ENCODE assay signal across 19 cellular contexts in genomic region chr7:83528925-83529423, GRCh38.
DNase-seq lines count a peak whose midpoint lies in the region; ATAC-seq, FAIRE-seq and TF ChIP-seq lines count a peak whose summit lies in the region.
"Had no signal": no experiment of that assay in that cellular context is flagged by ENCODE, and none has a peak within 500 bp of the region (broad histone marks: within the 10 kb centered on the region; RNA-seq: fewer than 3 reads in every experiment).

No MANE protein-coding gene starts in this region.

- FAIRE-seq in A549 (lab: Jason Lieb, UNC) (peak; percentile 39), GM12878 (lab: Jason Lieb, UNC) (peak; percentile 18)
- FAIRE-seq: GM12892, GM19239 had no signal

- H3K27me3 Mint-ChIP-seq in CD4-positive, alpha-beta memory T cell = no peaks in the 10 kb centered on the region
- H3K27me3 Mint-ChIP-seq: CD4-positive, CD25-positive, alpha-beta regulatory T cell had no signal

- H2BK120ac ChIP-seq in trophoblast cell (ENCODE audit: insufficient read depth, low read length, poor library complexity) = no peak overlapping the region

- TF ChIP-seq RAD21 in A549 (conservative IDR thresholded peaks at IDR 0.05 in 1 of 2, IDR thresholded peaks at IDR 0.05 in 1 of 2) = no peak
- TF ChIP-seq RAD21 in GM12878 (IDR thresholded peaks at IDR 0.05; ENCODE audit: insufficient read depth, low read depth, low read length) = no peak

- POLR2A ChIA-PET in A549 (lab: Yijun Ruan, JAX) = no interaction called here
- POLR2A ChIA-PET in HEK293T (lab: Yijun Ruan, JAX) = no interaction called here
- POLR2A ChIA-PET in GM12878 (lab: Charles Lee) = no interaction called here
- POLR2A ChIA-PET in CD4-positive, alpha-beta memory T cell (lab: Charles Lee; ENCODE audit: partially characterized antibody) = no interaction called here

- no peak overlapping the region for H3K14ac ChIP-seq in trophoblast cell (ENCODE audit: low read length)

- 56% methylated on average over 3 of the region's 3 CpGs for WGBS in A549 (ENCODE audit: missing lambda C conversion rate)
- WGBS in GM12878 (ENCODE audit: insufficient coverage, insufficient replicate concordance, low lambda C conversion rate, missing lambda C conversion rate) = 2% methylated on average over 3 of the region's 3 CpGs
- WGBS in trophoblast cell (ENCODE audit: extremely low coverage, insufficient coverage, insufficient read length) = no CpG with 5 or more reads among the region's 3 CpGs
- WGBS in right lobe of liver (ENCODE audit: insufficient coverage, low coverage, low lambda C conversion rate, missing lambda C conversion rate) = 23% methylated on average over 3 of the region's 3 CpGs

- H3K4me2 ChIP-seq in A549 = no peak overlapping the region
- H3K4me2 ChIP-seq in GM12878 (ENCODE audit: control insufficient read depth, insufficient read depth) = no peak overlapping the region
- no peak overlapping the region for H3K4me2 ChIP-seq in trophoblast cell (ENCODE audit: low read length)
- H3K4me2 ChIP-seq: BLaER1 treated with 17β-estradiol and CSF1 and Interleukin-3, amounts not matched to agents 10 nM and 100 nM had no signal

- no peak overlapping the region for H4K8ac ChIP-seq in trophoblast cell (ENCODE audit: low read depth, low read length)

- H3K27me3 ChIP-seq in GM12878 (replicated peaks in 1 of 2; ENCODE audit: control insufficient read depth in 2 of 2, insufficient read depth in 2 of 2, low read length in 1 of 2) = no peaks in the 10 kb centered on the region; a peak in 1 of 4 replicates
- no peaks in the 10 kb centered on the region for H3K27me3 ChIP-seq in trophoblast cell (ENCODE audit: insufficient read depth, low read length)
- no peaks in the 10 kb centered on the region for H3K27me3 ChIP-seq in right lobe of liver
- H3K27me3 ChIP-seq in CD4-positive, alpha-beta memory T cell (ENCODE audit: insufficient read depth, low read length) = no peaks in the 10 kb centered on the region
- H3K27me3 ChIP-seq: BLaER1 treated with 17β-estradiol and CSF1 and Interleukin-3, amounts not matched to agents 10 nM and 100 nM had no signal

- H3K9me3 Mint-ChIP-seq in CD4-positive, alpha-beta memory T cell = peaks cover 0 to 10% (median 3%) of the 10 kb centered on the region in 8 donors
- H3K9me3 Mint-ChIP-seq: H9 had no signal

- H3K18ac ChIP-seq in trophoblast cell (ENCODE audit: low read length) = no peak overlapping the region

- H3K4me3 Mint-ChIP-seq in CD4-positive, alpha-beta memory T cell = no peak overlapping the region
- H3K4me3 Mint-ChIP-seq: CD4-positive, CD25-positive, alpha-beta regulatory T cell; H9 had no signal

- ATAC-seq in A549 (no peak), GM12878 (no peak), right lobe of liver (no peak)

- H3K79me2 ChIP-seq in GM12878 (ENCODE audit: control insufficient read depth, insufficient read depth, low read length) (no peaks in the 10 kb centered on the region), trophoblast cell (ENCODE audit: control insufficient read depth, insufficient read depth, low read length, poor library complexity) (no peaks in the 10 kb centered on the region)

- H3K4me1 ChIP-seq in A549 (peaks cover 32% of the 10 kb centered on the region), GM12878 (ENCODE audit: control insufficient read depth, insufficient read depth, low read length) (no peaks in the 10 kb centered on the region), trophoblast cell (ENCODE audit: control insufficient read depth in 1 of 2, insufficient read depth in 2 of 2, low read length in 2 of 2) (no peaks in the 10 kb centered on the region), right lobe of liver (no peaks in the 10 kb centered on the region)
- H3K4me1 ChIP-seq in CD4-positive, alpha-beta memory T cell (ENCODE audit: insufficient read depth, low read length) = no peaks in the 10 kb centered on the region
- H3K4me1 ChIP-seq: BLaER1 treated with 17β-estradiol and CSF1 and Interleukin-3, amounts not matched to agents 10 nM and 100 nM had no signal

- in situ Hi-C loops in GM12878 (cut with MboI) = no loop called here

- H4K20me1 ChIP-seq in GM12878 (ENCODE audit: control insufficient read depth, insufficient read depth) = no peaks in the 10 kb centered on the region
- H4K20me1 ChIP-seq: BLaER1 treated with 17β-estradiol and CSF1 and Interleukin-3, amounts not matched to agents 10 nM and 100 nM had no signal

- H3K36me3 ChIP-seq in GM12878 (ENCODE audit: control insufficient read depth in 2 of 2, insufficient read depth in 2 of 2, low read length in 1 of 2) (no peaks in the 10 kb centered on the region), trophoblast cell (ENCODE audit: control insufficient read depth in 1 of 2, insufficient read depth in 2 of 2, low read length in 2 of 2) (no peaks in the 10 kb centered on the region), right lobe of liver (no peaks in the 10 kb centered on the region)
- H3K36me3 ChIP-seq in CD4-positive, alpha-beta memory T cell (ENCODE audit: insufficient read depth, low read length) = no peaks in the 10 kb centered on the region
- H3K36me3 ChIP-seq: BLaER1 treated with 17β-estradiol and CSF1 and Interleukin-3, amounts not matched to agents 10 nM and 100 nM had no signal

- no peaks in the 10 kb centered on the region for H3K36me3 Mint-ChIP-seq in CD4-positive, alpha-beta memory T cell
- H3K36me3 Mint-ChIP-seq: CD4-positive, CD25-positive, alpha-beta regulatory T cell had no signal

- H4K12ac ChIP-seq in trophoblast cell (ENCODE audit: low read depth, low read length) = no peak overlapping the region

- no peak overlapping the region for H4K91ac ChIP-seq in trophoblast cell (ENCODE audit: low read depth, low read length)

- no peak overlapping the region for H3K27ac Mint-ChIP-seq in CD4-positive, alpha-beta memory T cell
- H3K27ac Mint-ChIP-seq: CD4-positive, CD25-positive, alpha-beta regulatory T cell; H9 had no signal

- no peak overlapping the region for H2BK5ac ChIP-seq in trophoblast cell (ENCODE audit: low read depth, low read length, poor library complexity)

- intact Hi-C loops in GM12878 (cut with micrococcal nuclease; ENCODE audit: unreplicated experiment) (no loop called here), right lobe of liver (cut with DNase I) (no loop called here)
- intact Hi-C loops in CD4-positive, alpha-beta memory T cell (cut with micrococcal nuclease) = no loop called here

- no TSS peak for BruUV-seq in GM12878 (replicated peaks; lab: Mats Ljungman, UMichigan)

- no peaks in the 10 kb centered on the region for H3K79me1 ChIP-seq in trophoblast cell (ENCODE audit: low read length)

- no peaks in the 10 kb centered on the region for H3K4me1 Mint-ChIP-seq in CD4-positive, alpha-beta memory T cell
- H3K4me1 Mint-ChIP-seq: CD4-positive, CD25-positive, alpha-beta regulatory T cell had no signal

- H3K9me3 ChIP-seq in A549 = no peaks in the 10 kb centered on the region
- H3K9me3 ChIP-seq in GM12878 (replicated peaks; ENCODE audit: control insufficient read depth, insufficient read depth, low read length) = no peaks in the 10 kb centered on the region
- no peaks in the 10 kb centered on the region for H3K9me3 ChIP-seq in trophoblast cell (ENCODE audit: insufficient read depth, low read depth, low read length)
- no peaks in the 10 kb centered on the region for H3K9me3 ChIP-seq in right lobe of liver
- H3K9me3 ChIP-seq in CD4-positive, alpha-beta memory T cell (ENCODE audit: control insufficient read depth in 1 of 2, low read length in 2 of 2) = no peaks in the 10 kb centered on the region
- H3K9me3 ChIP-seq: BLaER1 treated with 17β-estradiol and CSF1 and Interleukin-3, amounts not matched to agents 10 nM and 100 nM had no signal

- H3K4me3 ChIP-seq in A549 (no peak overlapping the region), GM12878 (no peak overlapping the region), trophoblast cell (ENCODE audit: low read depth, low read length) (no peak overlapping the region), right lobe of liver (no peak overlapping the region)
- H3K4me3 ChIP-seq in CD4-positive, alpha-beta memory T cell (ENCODE audit: low read length in 2 of 2) = no peak overlapping the region
- H3K4me3 ChIP-seq: BLaER1 treated with 17β-estradiol and CSF1 and Interleukin-3, amounts not matched to agents 10 nM and 100 nM had no signal

- no peak overlapping the region for H2AK5ac ChIP-seq in trophoblast cell (ENCODE audit: low read length)

- RAD21 ChIA-PET in GM12878 (lab: Charles Lee; ENCODE audit: unreplicated experiment) = interaction anchor here (0.7 kb wide), 1 partner anchor 14 kb away, joined by 3 read pairs; no protein-coding TSS in a partner anchor

- SMC1A ChIA-PET in GM12878 (lab: Charles Lee; ENCODE audit: uncharacterized antibody, unreplicated experiment) = interaction anchor here (1.8 to 2.1 kb wide), 3 partner anchors 10 to 13 kb away, joined by 4 to 5 read pairs (median 5); no protein-coding TSS in a partner anchor

- H3K4ac ChIP-seq in trophoblast cell (ENCODE audit: low read depth, low read length) = no peak overlapping the region

- CTCF ChIA-PET in A549 (lab: Yijun Ruan, JAX) (no interaction called here), HEK293T (lab: Yijun Ruan, JAX) (no interaction called here), GM12878 (lab: Yijun Ruan, JAX) (interaction anchor here (1.0 to 1.2 kb wide), 3 partner anchors 10 to 38 kb away, joined by 3 to 6 read pairs (median 4); no protein-coding TSS in a partner anchor)
- CTCF ChIA-PET in CD4-positive, alpha-beta memory T cell (lab: Charles Lee; ENCODE audit: partially characterized antibody) = no interaction called here

- H2AFZ ChIP-seq in GM12878 (ENCODE audit: control insufficient read depth, low read depth, low read length) (no peak overlapping the region), trophoblast cell (ENCODE audit: insufficient read depth, low read length, poor library complexity) (no peak overlapping the region)

- TF ChIP-seq CTCF in A549 (IDR thresholded peaks at IDR 0.05) (no peak), GM12878 (IDR thresholded peaks at IDR 0.05 in 2 of 3, conservative IDR thresholded peaks at IDR 0.05 in 1 of 3; ENCODE audit: control insufficient read depth in 2 of 3, extremely low read depth in 1 of 3, insufficient read depth in 1 of 3, low read depth in 3 of 3, low read length in 3 of 3) (no peak), right lobe of liver (IDR thresholded peaks at IDR 0.05) (no peak)

- no peak overlapping the region for H2BK12ac ChIP-seq in trophoblast cell (ENCODE audit: low read length)

- H3K23ac ChIP-seq in trophoblast cell (ENCODE audit: low read length) = no peak overlapping the region

- DNase-seq in A549 (ENCODE audit: low read depth in 1 of 2, low spot score in 1 of 2) = no peak
- no peak for DNase-seq in HEK293T (ENCODE audit: extremely low spot score)
- no peak for DNase-seq in GM12878 (ENCODE audit: low read depth, low spot score)
- peak; percentile 44 to 89 for DNase-seq in trophoblast cell
- DNase-seq in islet precursor cell = no peak
- no peak for DNase-seq in right lobe of liver
- no peak for DNase-seq in NCI-H2081 treated with DMSO at 0.1 percent for 48 hours (lab: John Stamatoyannopoulos, UW)
- no peak for DNase-seq in CD4-positive, alpha-beta memory T cell
- DNase-seq: 8988T; ACHN; CD4-positive, CD25-positive, alpha-beta regulatory T cell; DMS153; DMS79 treated with DMSO at 0.1 percent for 48 hours; EL; GOT3; H9 had no signal

- TF ChIP-seq POLR2A in A549 (IDR thresholded peaks at IDR 0.05; ENCODE audit: low read length) (no peak), GM12878 (IDR thresholded peaks at IDR 0.05; ENCODE audit: low read depth, low read length) (no peak), right lobe of liver (IDR thresholded peaks at IDR 0.05) (no peak)

- no peak for TF ChIP-seq EP300 in A549 (IDR thresholded peaks at IDR 0.05)
- TF ChIP-seq EP300 in GM12878 (IDR thresholded peaks at IDR 0.05; ENCODE audit: borderline replicate concordance in 1 of 2, control insufficient read depth in 1 of 2, low read depth in 2 of 2, low read length in 2 of 2) = no peak

- H3K27ac ChIP-seq in A549 = no peak overlapping the region
- no peak overlapping the region for H3K27ac ChIP-seq in GM12878 (ENCODE audit: control insufficient read depth, insufficient read depth)
- H3K27ac ChIP-seq in trophoblast cell (ENCODE audit: low read depth, low read length) = no peak overlapping the region
- no peak overlapping the region for H3K27ac ChIP-seq in right lobe of liver
- no peak overlapping the region for H3K27ac ChIP-seq in CD4-positive, alpha-beta memory T cell (ENCODE audit: low read depth, low read length)
- H3K27ac ChIP-seq: BLaER1 treated with 17β-estradiol and CSF1 and Interleukin-3, amounts not matched to agents 10 nM and 100 nM had no signal

- H3K9ac ChIP-seq in GM12878 (ENCODE audit: control insufficient read depth, insufficient read depth, low read length) (no peak overlapping the region), trophoblast cell (ENCODE audit: low read length) (no peak overlapping the region)
- H3K9ac ChIP-seq: BLaER1 treated with 17β-estradiol and CSF1 and Interleukin-3, amounts not matched to agents 10 nM and 100 nM had no signal

Comparison
In these comparisons a context has a peak if more than half of its experiments do, and no peak if none do; other contexts are left out.
1. DNase-seq: peak in trophoblast cell (2 of 2); none in A549 (0 of 2), HEK293T (single experiment), GM12878 (single experiment), islet precursor cell (single experiment), right lobe of liver (0 of 3), NCI-H2081 treated with DMSO at 0.1 percent for 48 hours (single experiment) and CD4-positive, alpha-beta memory T cell (0 of 5).